Comparison of ENCODE assay signal across 19 cellular contexts in the genomic region with DNA sequence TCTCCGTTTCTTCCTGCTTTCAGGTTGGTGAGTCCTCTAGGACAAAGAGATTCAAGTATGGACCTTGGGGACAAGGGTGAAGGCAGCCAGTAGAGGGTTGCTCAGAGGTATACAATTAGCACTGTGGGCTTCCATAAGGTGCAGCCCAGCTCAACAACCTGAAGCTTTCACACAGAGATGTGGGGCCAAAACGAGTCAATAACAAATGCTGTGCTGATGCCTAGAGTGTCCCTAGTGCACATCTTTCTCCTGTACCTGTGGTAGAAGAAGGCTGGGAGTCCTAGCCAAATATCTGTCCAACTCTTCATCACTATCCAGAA. TPM values are rescaled to one million over a fixed set of nuclear protein-coding genes. Genes with fewer than 3 reads are reported as not detected.
DNase-seq lines count a peak whose midpoint lies in the region; ATAC-seq, FAIRE-seq and TF ChIP-seq lines count a peak whose summit lies in the region.
"Had no signal": no experiment of that assay in that cellular context is flagged by ENCODE, and none has a peak within 500 bp of the region (broad histone marks: within the 10 kb centered on the region; RNA-seq: fewer than 3 reads in every experiment).

No MANE protein-coding gene starts in this region.

- H3K4me1 Mint-ChIP-seq in activated naive CD8-positive, alpha-beta T cell treated with anti-CD3 and anti-CD28 coated beads, Interleukin-2, amount 50 U/mL, for 24 hours = peaks cover 7% of the 10 kb centered on the region
- peaks cover 17% of the 10 kb centered on the region for H3K4me1 Mint-ChIP-seq in activated naive CD8-positive, alpha-beta T cell treated with anti-CD3 and anti-CD28 coated beads for 36 hours

- no peak for TF ChIP-seq POLR2A in K562 (conservative IDR thresholded peaks at IDR 0.05)
- TF ChIP-seq POLR2A in thyroid gland (IDR thresholded peaks at IDR 0.05) = no peak

- no peaks in the 10 kb centered on the region for H3K36me3 ChIP-seq in KMS-11 (ENCODE audit: insufficient read depth)
- H3K36me3 ChIP-seq in K562 (ENCODE audit: control insufficient read depth, insufficient read depth, low read length) = no peaks in the 10 kb centered on the region
- no peaks in the 10 kb centered on the region for H3K36me3 ChIP-seq in thyroid gland
- no peaks in the 10 kb centered on the region for H3K36me3 ChIP-seq in aorta (ENCODE audit: control insufficient read depth in 1 of 2, insufficient read depth in 2 of 2, low read length in 1 of 2)

- H3K4me3 Mint-ChIP-seq in activated naive CD8-positive, alpha-beta T cell treated with anti-CD3 and anti-CD28 coated beads, Interleukin-2, amount 50 U/mL, for 24 hours = no peak overlapping the region
- H3K4me3 Mint-ChIP-seq in activated naive CD8-positive, alpha-beta T cell treated with anti-CD3 and anti-CD28 coated beads for 36 hours = no peak overlapping the region
- H3K4me3 Mint-ChIP-seq: CD4-positive, CD25-positive, alpha-beta regulatory T cell had no signal

- TF ChIP-seq RAD21 in K562 (CRISPR knock-in tag; conservative IDR thresholded peaks at IDR 0.05 in 1 of 2, IDR thresholded peaks at IDR 0.05 in 1 of 2) = no peak

- H2AFZ ChIP-seq in KMS-11 (ENCODE audit: low read depth) (peak overlapping the region; percentile 5; the same call in 1 of the 2 replicates), K562 (ENCODE audit: low read depth, low read length) (peak overlapping the region; percentile 99)

- no peaks in the 10 kb centered on the region for H3K4me1 ChIP-seq in KMS-11 (ENCODE audit: low read depth, poor library complexity, severe bottlenecking)
- H3K4me1 ChIP-seq in K562 (replicated peaks in 1 of 2; ENCODE audit: control insufficient read depth in 2 of 2, insufficient read depth in 2 of 2, low read length in 2 of 2) = peaks cover 0 to 21% of the 10 kb centered on the region in 2 experiments; a peak in 4 of 5 replicates
- peaks cover 6 to 11% of the 10 kb centered on the region in 2 donors for H3K4me1 ChIP-seq in thyroid gland
- H3K4me1 ChIP-seq in aorta (ENCODE audit: control insufficient read depth in 1 of 2, insufficient read depth in 2 of 2, low read length in 2 of 2) = no peaks in the 10 kb centered on the region

- intact Hi-C loops in K562 (cut with micrococcal nuclease) = no loop called here
- intact Hi-C loops in thyroid gland (cut with DNase I) = no loop called here
- intact Hi-C loops in aorta (cut with DNase I) = no loop called here

- H3K27ac ChIP-seq in KMS-11 (no peak overlapping the region), K562 (ENCODE audit: extremely low read depth, low read depth, low read length) (no peak overlapping the region; the same call in 2 of the 3 replicates), thyroid gland (peak overlapping the region; percentile 34 to 74 (median 57)), aorta (ENCODE audit: low read depth in 1 of 2, low read length in 2 of 2) (no peak overlapping the region)

- H3K4me2 ChIP-seq in KMS-11 = no peak overlapping the region
- H3K4me2 ChIP-seq in K562 (ENCODE audit: insufficient read depth, low read length) = peak overlapping the region; percentile 21; the same call in 1 of the 2 replicates

- FAIRE-seq in K562 (lab: Jason Lieb, UNC) = no peak

- no TSS peak for BruUV-seq in K562 (replicated peaks; lab: Mats Ljungman, UMichigan)

- H3K27me3 Mint-ChIP-seq in activated naive CD8-positive, alpha-beta T cell treated with anti-CD3 and anti-CD28 coated beads, Interleukin-2, amount 50 U/mL, for 24 hours = no peaks in the 10 kb centered on the region
- H3K27me3 Mint-ChIP-seq in activated naive CD8-positive, alpha-beta T cell treated with anti-CD3 and anti-CD28 coated beads for 36 hours = no peaks in the 10 kb centered on the region
- H3K27me3 Mint-ChIP-seq: CD4-positive, CD25-positive, alpha-beta regulatory T cell had no signal

- CTCF ChIA-PET in K562 (lab: Yijun Ruan, JAX; ENCODE audit: low intra/inter-chr PET ratio) = interaction anchor here (1.3 kb wide), 1 partner anchor 184 kb away, joined by 3 read pairs; no protein-coding TSS in a partner anchor

- H4K20me1 ChIP-seq in KMS-11 (ENCODE audit: insufficient read depth) = no peaks in the 10 kb centered on the region
- no peaks in the 10 kb centered on the region for H4K20me1 ChIP-seq in K562 (replicated peaks; ENCODE audit: control insufficient read depth, insufficient read depth, low read length)

- no peak for TF ChIP-seq CTCF in KMS-11 (conservative IDR thresholded peaks at IDR 0.05; ENCODE audit: low read depth, low read length)
- no peak for TF ChIP-seq CTCF in K562 (IDR thresholded peaks at IDR 0.05 in 2 of 3, conservative IDR thresholded peaks at IDR 0.05 in 1 of 3; ENCODE audit: insufficient read depth in 2 of 3, low read depth in 1 of 3, low read length in 3 of 3)
- no peak for TF ChIP-seq CTCF in thyroid gland (IDR thresholded peaks at IDR 0.05)

- H3K79me2 ChIP-seq in KMS-11 (ENCODE audit: insufficient read depth, low read depth) (no peaks in the 10 kb centered on the region), K562 (ENCODE audit: control insufficient read depth, insufficient read depth, low read length) (no peaks in the 10 kb centered on the region)

- WGBS in K562 (ENCODE audit: insufficient coverage, low coverage, missing lambda C conversion rate) = 5% methylated on average over 2 of the region's 2 CpGs
- 72 to 85% methylated on average over 2 of the region's 2 CpGs for WGBS in thyroid gland, 2 donors
- 78 to 85% methylated on average over 2 of the region's 2 CpGs for WGBS in aorta, 2 donors

- H3K9ac ChIP-seq in KMS-11 (no peak overlapping the region), K562 (ENCODE audit: insufficient read depth in 1 of 2, low read depth in 2 of 2, low read length in 2 of 2) (no peak overlapping the region; a peak in 1 of 4 replicates)

- no peaks in the 10 kb centered on the region for H3K36me3 Mint-ChIP-seq in activated naive CD8-positive, alpha-beta T cell treated with anti-CD3 and anti-CD28 coated beads, Interleukin-2, amount 50 U/mL, for 24 hours (ENCODE audit: low read depth)
- H3K36me3 Mint-ChIP-seq in activated naive CD8-positive, alpha-beta T cell treated with anti-CD3 and anti-CD28 coated beads for 36 hours = no peaks in the 10 kb centered on the region

- ATAC-seq in activated naive CD8-positive, alpha-beta T cell treated with anti-CD3 and anti-CD28 coated beads, Interleukin-2, amount 50 U/mL, for 24 hours = no peak
- peak; percentile 50 for ATAC-seq in K562
- no peak for ATAC-seq in aorta (ENCODE audit: low FRiP score)

- H3K9me1 ChIP-seq in K562 (ENCODE audit: control insufficient read depth, insufficient read depth, low read length) = peaks cover 2% of the 10 kb centered on the region

- no peak for TF ChIP-seq EP300 in K562 (IDR thresholded peaks at IDR 0.05; ENCODE audit: low read length)

- H3K27me3 ChIP-seq in KMS-11 (ENCODE audit: insufficient read depth, low read depth) = no peaks in the 10 kb centered on the region
- no peaks in the 10 kb centered on the region for H3K27me3 ChIP-seq in K562 (ENCODE audit: control insufficient read depth in 2 of 2, insufficient read depth in 2 of 2, low read length in 2 of 2)
- no peaks in the 10 kb centered on the region for H3K27me3 ChIP-seq in thyroid gland
- no peaks in the 10 kb centered on the region for H3K27me3 ChIP-seq in aorta (ENCODE audit: control insufficient read depth in 1 of 2, insufficient read depth in 2 of 2, low read length in 1 of 2)

- H3K4me3 ChIP-seq in KMS-11 (IDR thresholded peaks at IDR 0.05; ENCODE audit: insufficient read depth, low read depth, low read length) = no peak overlapping the region
- H3K4me3 ChIP-seq in K562 = no peak overlapping the region
- H3K4me3 ChIP-seq in thyroid gland (replicated peaks in 1 of 3) = no peak overlapping the region
- H3K4me3 ChIP-seq in aorta (ENCODE audit: low read length in 2 of 2) = no peak overlapping the region

- in situ Hi-C loops in K562 (cut with MboI) = no loop called here

- no peaks in the 10 kb centered on the region for H3K9me3 Mint-ChIP-seq in activated naive CD8-positive, alpha-beta T cell treated with anti-CD3 and anti-CD28 coated beads, Interleukin-2, amount 50 U/mL, for 24 hours
- no peaks in the 10 kb centered on the region for H3K9me3 Mint-ChIP-seq in activated naive CD8-positive, alpha-beta T cell treated with anti-CD3 and anti-CD28 coated beads for 36 hours

- H3K9me3 ChIP-seq in K562 (replicated peaks; ENCODE audit: control insufficient read depth, insufficient read depth, low read depth, low read length) = no peaks in the 10 kb centered on the region
- no peaks in the 10 kb centered on the region for H3K9me3 ChIP-seq in thyroid gland
- H3K9me3 ChIP-seq in aorta (ENCODE audit: control insufficient read depth, low read length) = no peaks in the 10 kb centered on the region

- POLR2A ChIA-PET in K562 (lab: Yijun Ruan, JAX) = interaction anchor here (1.0 kb wide), 1 partner anchor 10 kb away, joined by 4 read pairs; no protein-coding TSS in a partner anchor

- peak overlapping the region; percentile 31 for H3K27ac Mint-ChIP-seq in activated naive CD8-positive, alpha-beta T cell treated with anti-CD3 and anti-CD28 coated beads, Interleukin-2, amount 50 U/mL, for 24 hours
- H3K27ac Mint-ChIP-seq in activated naive CD8-positive, alpha-beta T cell treated with anti-CD3 and anti-CD28 coated beads for 36 hours = no peak overlapping the region

- DNase-seq in activated naive CD8-positive, alpha-beta T cell treated with anti-CD3 and anti-CD28 coated beads, Interleukin-2, amount 50 U/mL, for 24 hours = no peak
- no peak for DNase-seq in activated naive CD8-positive, alpha-beta T cell treated with anti-CD3 and anti-CD28 coated beads for 36 hours
- DNase-seq in K562 (ENCODE audit: extremely low read depth in 1 of 4, low spot score in 3 of 4) (no peak), thyroid gland (no peak), AML-193 (lab: John Stamatoyannopoulos, UW) (no peak), aorta (no peak)
- DNase-seq in activated CD8-positive, alpha-beta memory T cell treated with anti-CD3 and anti-CD28 coated beads, Interleukin-2, amount 50 U/mL, for 48 hours = no peak
- DNase-seq: HCEC 1CT, KG1, MM.1S, NCI-H1105, NCI-H1694 treated with DMSO at 0.1 percent for 48 hours, NCI-H2107, NCI-H2227 treated with DMSO at 0.1 percent for 48 hours, NCI-H524, SIG-M5 had no signal

RNA-seq across cellular contexts. Expression of gene MLANA, which starts 20.7 kb away (rescaled TPM):
- total RNA-seq in activated naive CD8-positive, alpha-beta T cell treated with anti-CD3 and anti-CD28 coated beads for 36 hours = not detected
- not detected in 2 replicates for total RNA-seq in K562 (2011; cell fraction: chromatin; rRNA removed; ENCODE audit: low replicate concordance)
- not detected in 2 replicates for total RNA-seq in K562 (2011; cell fraction: nucleolus; rRNA removed)
- not detected in 2 replicates for total RNA-seq in K562 (2011; cell fraction: nucleoplasm; rRNA removed)
- total RNA-seq in K562 (2014; rRNA removed) (not detected in 2 replicates), K562 (2014; rRNA removed; fragmentation: Illumina TruSeq; extraction: Trizol) (not detected in 2 replicates), K562 (2015; rRNA removed; fragmentation: Illumina TruSeq; extraction: Trizol) (not detected in 2 replicates), K562 (2021) (not detected in 2 replicates), thyroid gland (not detected), aorta (not detected)
- polyA plus RNA-seq in K562 (2011; rRNA removed) (not detected in 2 replicates), K562 (2014; fragmentation: Illumina TruSeq; extraction: Trizol) (not detected in 2 replicates), K562 (2014; fragmentation: Nextera tagmentation; extraction: Ambion mirVana) (not detected), K562 (2014; rRNA removed) (not detected in 2 replicates), aorta (under 1 TPM in 1 of 2 donors, not detected in 1; 0.25 TPM)
- not detected in 2 replicates for polyA plus RNA-seq in K562 (2011; cell fraction: cytosol; rRNA removed)
- not detected in 2 replicates for polyA plus RNA-seq in K562 (2011; cell fraction: nucleus; rRNA removed)
- polyA plus RNA-seq in K562 (2012) = 0.08 and 0.46 TPM in 2 replicates
- not detected in 2 replicates for polyA minus RNA-seq in K562 (2011; rRNA and poly(A)+ RNA removed)
- not detected in 2 replicates for polyA minus RNA-seq in K562 (2011; cell fraction: cytosol; rRNA and poly(A)+ RNA removed)
- polyA minus RNA-seq in K562 (2011; cell fraction: nucleus; rRNA and poly(A)+ RNA removed) = not detected in 2 replicates
- total RNA-seq: A673; CD4-positive, CD25-positive, alpha-beta regulatory T cell had no signal

RNA-seq across cellular contexts. Expression of gene ERMP1, which starts 37.1 kb away (rescaled TPM):
- total RNA-seq in activated naive CD8-positive, alpha-beta T cell treated with anti-CD3 and anti-CD28 coated beads for 36 hours = 1 to 10 TPM; 6.6 to 7.0 TPM
- 33.3 and 50.1 TPM in 2 replicates for total RNA-seq in K562 (2011; cell fraction: chromatin; rRNA removed; ENCODE audit: low replicate concordance)
- 21.5 and 22.9 TPM in 2 replicates for total RNA-seq in K562 (2011; cell fraction: nucleolus; rRNA removed)
- total RNA-seq in K562 (2011; cell fraction: nucleoplasm; rRNA removed) = 40.9 and 50.4 TPM in 2 replicates
- total RNA-seq in K562 (2014; rRNA removed) (8.5 and 9.4 TPM in 2 replicates), K562 (2014; rRNA removed; fragmentation: Illumina TruSeq; extraction: Trizol) (12.6 and 14.5 TPM in 2 replicates), K562 (2015; rRNA removed; fragmentation: Illumina TruSeq; extraction: Trizol) (15.7 and 17.7 TPM in 2 replicates), K562 (2021) (12.0 and 14.5 TPM in 2 replicates), thyroid gland (10 to 100 TPM; 68.3 to 79.5 (median 75.2) TPM), aorta (10 to 100 TPM in 1 of 2 donors, 1 to 10 TPM in 1; 7.1 to 11.2 TPM)
- polyA plus RNA-seq in K562 (2011; rRNA removed) (24.6 and 26.3 TPM in 2 replicates), K562 (2014; fragmentation: Illumina TruSeq; extraction: Trizol) (11.1 and 12.9 TPM in 2 replicates), K562 (2014; fragmentation: Nextera tagmentation; extraction: Ambion mirVana) (1 to 10 TPM; 2.5 to 4.6 TPM), K562 (2014; rRNA removed) (7.1 and 8.3 TPM in 2 replicates), aorta (1 to 10 TPM; 2.5 to 4.0 TPM)
- polyA plus RNA-seq in K562 (2011; cell fraction: cytosol; rRNA removed) = 8.6 and 21.4 TPM in 2 replicates
- polyA plus RNA-seq in K562 (2011; cell fraction: nucleus; rRNA removed) = 16.4 and 20.7 TPM in 2 replicates
- polyA plus RNA-seq in K562 (2012) = 12.3 and 25.2 TPM in 2 replicates
- polyA minus RNA-seq in K562 (2011; rRNA and poly(A)+ RNA removed) = 44.8 and 50.2 TPM in 2 replicates
- polyA minus RNA-seq in K562 (2011; cell fraction: cytosol; rRNA and poly(A)+ RNA removed) = 21.6 and 22.4 TPM in 2 replicates
- polyA minus RNA-seq in K562 (2011; cell fraction: nucleus; rRNA and poly(A)+ RNA removed) = 11.3 and 20.2 TPM in 2 replicates

Comparison
In these comparisons a context has a peak if more than half of its experiments do, and no peak if none do; other contexts are left out.
1. H3K27ac ChIP-seq: peak in thyroid gland (3 of 3); none in KMS-11 (single experiment), K562 (single experiment) and aorta (0 of 2).